Comparison of ENCODE assay signal across 12 cellular contexts in genomic region chr3:160804762-160805161, GRCh38. TPM values are rescaled to one million over a fixed set of nuclear protein-coding genes. Genes with fewer than 3 reads are reported as not detected.
A peak's percentile ranks its signal among the peaks of the same experiment; 100 is the strongest.
DNase-seq lines count a peak whose midpoint lies in the region; ATAC-seq, FAIRE-seq and TF ChIP-seq lines count a peak whose summit lies in the region.
"Had no signal": no experiment of that assay in that cellular context is flagged by ENCODE, and none has a peak within 500 bp of the region (broad histone marks: within the 10 kb centered on the region; RNA-seq: fewer than 3 reads in every experiment).

No MANE protein-coding gene starts in this region.

- DNase-seq in H54 (ENCODE audit: insufficient read length, low spot score) (peak; percentile 17), NCI-H524 (lab: John Stamatoyannopoulos, UW) (peak; percentile 51 to 60), glutamatergic neuron (peak; percentile 61), sciatic nerve (ENCODE audit: low spot score) (no peak), DMS153 treated with DMSO at 0.1 percent for 48 hours (lab: John Stamatoyannopoulos, UW; ENCODE audit: unreplicated experiment) (no peak), OCI-LY7 (ENCODE audit: low spot score) (no peak)
- no peak for DNase-seq in activated CD4-positive, alpha-beta T cell treated with anti-CD3 and anti-CD28 coated beads, Interleukin-2, amount 50 U/mL, for 48 hours
- no peak for DNase-seq in activated naive CD8-positive, alpha-beta T cell treated with anti-CD3 and anti-CD28 coated beads for 36 hours
- DNase-seq: activated naive CD4-positive, alpha-beta T cell treated with anti-CD3 and anti-CD28 coated beads, Interleukin-2, amount 50 U/mL, for 16 hours; WERI-Rb-1 had no signal

- TF ChIP-seq CTCF in glutamatergic neuron (IDR thresholded peaks at IDR 0.05; ENCODE audit: partially characterized antibody, unreplicated experiment) (no peak), OCI-LY7 (conservative IDR thresholded peaks at IDR 0.05; ENCODE audit: low read length) (no peak)

- H4K20me1 ChIP-seq in OCI-LY7 (ENCODE audit: insufficient read depth, low read length): peaks cover 2% of the 10 kb centered on the region; the same call in 1 of the 2 replicates

- H3K27me3 Mint-ChIP-seq in glutamatergic neuron (ENCODE audit: unreplicated experiment): peaks cover 2% of the 10 kb centered on the region
- H3K27me3 Mint-ChIP-seq in activated naive CD8-positive, alpha-beta T cell treated with anti-CD3 and anti-CD28 coated beads for 36 hours: peaks cover 8% of the 10 kb centered on the region

- peak; percentile 37 for ATAC-seq in sciatic nerve

- no peak for TF ChIP-seq POLR2A in H54 (IDR thresholded peaks at IDR 0.05; ENCODE audit: low read depth, low read length)

- H3K27ac Mint-ChIP-seq in glutamatergic neuron (ENCODE audit: unreplicated experiment): peak overlapping the region; percentile 71
- no peak overlapping the region for H3K27ac Mint-ChIP-seq in activated naive CD8-positive, alpha-beta T cell treated with anti-CD3 and anti-CD28 coated beads for 36 hours

- no peak overlapping the region for H3K4me3 ChIP-seq in OCI-LY7 (ENCODE audit: low read depth, low read length, poor library complexity, severe bottlenecking)
- H3K4me3 ChIP-seq: lung had no signal

- H3K36me3 Mint-ChIP-seq in glutamatergic neuron (ENCODE audit: unreplicated experiment): no peaks in the 10 kb centered on the region
- H3K36me3 Mint-ChIP-seq in activated naive CD8-positive, alpha-beta T cell treated with anti-CD3 and anti-CD28 coated beads for 36 hours: no peaks in the 10 kb centered on the region

- H3K4me2 ChIP-seq in OCI-LY7 (ENCODE audit: low read length): no peak overlapping the region

- intact Hi-C loops in sciatic nerve (cut with DNase I): no loop called here
- intact Hi-C loops in OCI-LY7 (cut with micrococcal nuclease; ENCODE audit: unreplicated experiment): no loop called here

- CTCF ChIA-PET in OCI-LY7 (lab: Charles Lee; ENCODE audit: unreplicated experiment): no interaction called here

- POLR2A ChIA-PET in OCI-LY7 (lab: Charles Lee): interaction anchor here (0.7 kb wide), 1 partner anchor 27 kb away, joined by 3 read pairs; no protein-coding TSS in a partner anchor

- peak overlapping the region; percentile 15 for H3K4me3 Mint-ChIP-seq in glutamatergic neuron (ENCODE audit: unreplicated experiment)
- no peak overlapping the region for H3K4me3 Mint-ChIP-seq in activated naive CD8-positive, alpha-beta T cell treated with anti-CD3 and anti-CD28 coated beads for 36 hours

- no peak overlapping the region for H3K27ac ChIP-seq in OCI-LY7 (ENCODE audit: low read depth, low read length, poor library complexity, severe bottlenecking)
- H3K27ac ChIP-seq: WERI-Rb-1 had no signal

- H3K4me1 Mint-ChIP-seq in glutamatergic neuron (ENCODE audit: low read depth, unreplicated experiment): peaks cover 46% of the 10 kb centered on the region
- H3K4me1 Mint-ChIP-seq in activated naive CD8-positive, alpha-beta T cell treated with anti-CD3 and anti-CD28 coated beads for 36 hours: peaks cover 10% of the 10 kb centered on the region

- H3K9me3 Mint-ChIP-seq in glutamatergic neuron (ENCODE audit: unreplicated experiment): peaks cover 3% of the 10 kb centered on the region
- no peaks in the 10 kb centered on the region for H3K9me3 Mint-ChIP-seq in activated naive CD8-positive, alpha-beta T cell treated with anti-CD3 and anti-CD28 coated beads for 36 hours

- H3K9me3 ChIP-seq in OCI-LY7 (ENCODE audit: low read length): no peaks in the 10 kb centered on the region

- no peaks in the 10 kb centered on the region for H3K9me2 ChIP-seq in OCI-LY7 (ENCODE audit: insufficient read depth, low read length)

- BruUV-seq in OCI-LY7 (replicated peaks; lab: Mats Ljungman, UMichigan): no TSS peak

- no peaks in the 10 kb centered on the region for H3K79me2 ChIP-seq in OCI-LY7 (ENCODE audit: insufficient read depth, low read depth, low read length)

- H3K36me3 ChIP-seq in OCI-LY7 (ENCODE audit: insufficient read depth, low read length): no peaks in the 10 kb centered on the region
- H3K36me3 ChIP-seq: WERI-Rb-1 had no signal

- H2AFZ ChIP-seq in OCI-LY7 (ENCODE audit: low read length): no peak overlapping the region

- peak; percentile 90 for FAIRE-seq in H54 (lab: Jason Lieb, UNC)
- FAIRE-seq: endothelial cell of umbilical vein had no signal

- no peaks in the 10 kb centered on the region for H3K4me1 ChIP-seq in OCI-LY7 (ENCODE audit: insufficient read depth, low read length, poor library complexity, severe bottlenecking)

RNA-seq across cellular contexts. Expression of gene PPM1L, which starts 48.7 kb away (rescaled TPM):
- 81.4 TPM for total RNA-seq in glutamatergic neuron (ENCODE audit: unreplicated experiment)
- total RNA-seq in sciatic nerve: 10.0 TPM
- total RNA-seq in OCI-LY7 (2014; rRNA removed; shearing (Covaris generic)): 10.3 and 11.2 TPM in 2 replicates
- 14.7 and 14.8 TPM in 2 replicates for total RNA-seq in OCI-LY7 (2022)
- 1 to 10 TPM; 2.0 TPM for total RNA-seq in activated naive CD8-positive, alpha-beta T cell treated with anti-CD3 and anti-CD28 coated beads for 36 hours

Comparison
In these comparisons a context has a peak if more than half of its experiments do, and no peak if none do; other contexts are left out.
1. DNase-seq: peak in H54 (single experiment), NCI-H524 (2 of 2) and glutamatergic neuron (single experiment); none in sciatic nerve (single experiment), activated CD4-positive, alpha-beta T cell treated with anti-CD3 and anti-CD28 coated beads, Interleukin-2, amount 50 U/mL, for 48 hours (0 of 2), DMS153 treated with DMSO at 0.1 percent for 48 hours (single experiment), OCI-LY7 (single experiment) and activated naive CD8-positive, alpha-beta T cell treated with anti-CD3 and anti-CD28 coated beads for 36 hours (single experiment).